ENCODE assay signal across 12 cellular contexts in the genomic region with DNA sequence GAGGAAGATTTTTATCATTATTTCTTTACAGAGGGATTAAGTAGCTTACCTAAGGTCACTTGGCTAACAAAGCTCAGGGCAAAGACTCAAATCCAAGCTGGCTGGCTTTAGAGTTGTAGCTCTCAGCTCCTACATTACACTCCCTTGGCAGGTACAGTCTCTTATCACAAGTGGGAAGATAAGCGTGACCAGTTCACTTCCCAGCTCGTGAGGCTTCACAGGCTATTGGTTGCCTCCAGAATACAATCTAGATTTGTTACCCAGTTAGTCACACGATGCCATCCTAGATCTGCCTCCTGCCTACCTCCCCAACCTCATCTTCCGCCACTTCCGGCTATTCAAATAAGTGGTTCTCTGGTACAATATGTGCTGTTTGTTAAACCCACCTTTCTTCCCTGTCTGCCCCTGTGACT. TPM values are rescaled to one million over a fixed set of nuclear protein-coding genes. Genes with fewer than 3 reads are reported as not detected.
A peak's percentile ranks its signal among the peaks of the same experiment; 100 is the strongest.
DNase-seq lines count a peak whose midpoint lies in the region; ATAC-seq and TF ChIP-seq lines count a peak whose summit lies in the region.
"Had no signal": no experiment of that assay in that cellular context is flagged by ENCODE, and none has a peak within 500 bp of the region (broad histone marks: within the 10 kb centered on the region; RNA-seq: fewer than 3 reads in every experiment).

No MANE protein-coding gene starts in this region.

- peaks cover 0 to 4% (median 0%) of the 10 kb centered on the region in 4 donors for H3K4me1 ChIP-seq in tibial nerve
- H3K4me1 ChIP-seq: tibial artery had no signal

- ATAC-seq in GM19395 (IDR thresholded peaks at IDR 0.05; ENCODE audit: unreplicated experiment) (peak; percentile 51), HG03097 (IDR thresholded peaks at IDR 0.05; ENCODE audit: low FRiP score, unreplicated experiment) (peak; percentile 55), left cardiac atrium (peak; percentile 38 to 62), HG02759 (IDR thresholded peaks at IDR 0.05; ENCODE audit: unreplicated experiment) (no peak)
- ATAC-seq: CD8-positive, alpha-beta T cell had no signal

- no peak for TF ChIP-seq EP300 in tibial nerve (IDR thresholded peaks at IDR 0.05)

- no peak for DNase-seq in left cardiac atrium
- no peak for DNase-seq in HPDE6-E6E7 (ENCODE audit: extremely low spot score)
- DNase-seq in stimulated activated CD4-positive, alpha-beta T cell treated with anti-CD3 and anti-CD28 coated beads, Interleukin-4, amount 100 ng/mL, for 4 hours, result no peak
- no peak for DNase-seq in tibial nerve (ENCODE audit: low spot score in 2 of 2)
- DNase-seq: CD8-positive, alpha-beta T cell; heart left ventricle; stimulated activated CD4-positive, alpha-beta T cell treated with anti-CD3 and anti-CD28 coated beads, Interleukin-1b, Interleukin-23, amount 100 ng/mL, for 48 hours had no signal

- no peak overlapping the region for H3K27ac ChIP-seq in tibial nerve
- H3K27ac ChIP-seq: heart left ventricle, tibial artery had no signal

- 71 to 75% methylated on average over 5 of the region's 5 CpGs for WGBS in tibial nerve, 2 donors

- H3K4me3 ChIP-seq in GM08714 (ENCODE audit: low read length), result peak overlapping the region; percentile 30
- no peak overlapping the region for H3K4me3 ChIP-seq in tibial nerve
- H3K4me3 ChIP-seq: heart left ventricle, tibial artery had no signal

- intact Hi-C loops in left cardiac atrium (cut with DNase I), result no loop called here

- H3K9me3 ChIP-seq in tibial nerve, result no peaks in the 10 kb centered on the region
- H3K9me3 ChIP-seq: heart left ventricle, tibial artery had no signal

- H3K27me3 ChIP-seq in tibial nerve, result no peaks in the 10 kb centered on the region
- H3K27me3 ChIP-seq: heart left ventricle, tibial artery had no signal

- TF ChIP-seq CTCF in tibial nerve (IDR thresholded peaks at IDR 0.05), result no peak

- TF ChIP-seq POLR2A in tibial nerve (IDR thresholded peaks at IDR 0.05), result no peak

- no peaks in the 10 kb centered on the region for H3K36me3 ChIP-seq in tibial nerve
- H3K36me3 ChIP-seq: heart left ventricle, tibial artery had no signal

RNA-seq across cellular contexts. Expression of a gene that starts 3.7 kb away (rescaled TPM):
- 10 to 100 TPM in 1 of 2 donors, 1 to 10 TPM in 1; 8.0 to 12.5 TPM for total RNA-seq in left cardiac atrium
- 10 to 100 TPM; 12.0 to 50.1 (median 22.9) TPM for total RNA-seq in tibial nerve
- total RNA-seq: CD8-positive, alpha-beta T cell had no signal
